In genomic region chrX:13599491-13599890, GRCh38 we compare ENCODE assay signal across 22 cellular contexts. TPM values are rescaled to one million over a fixed set of nuclear protein-coding genes. Genes with fewer than 3 reads are reported as not detected.
DNase-seq lines count a peak whose midpoint lies in the region; ATAC-seq, FAIRE-seq and TF ChIP-seq lines count a peak whose summit lies in the region.
"Had no signal": no experiment of that assay in that cellular context is flagged by ENCODE, and none has a peak within 500 bp of the region (broad histone marks: within the 10 kb centered on the region; RNA-seq: fewer than 3 reads in every experiment).

No MANE protein-coding gene starts in this region.

- DNase-seq in right cardiac atrium: no peak
- DNase-seq in Right ventricle myocardium inferior (ENCODE audit: missing footprints): no peak
- peak; percentile 14 for DNase-seq in choroid plexus epithelial cell (ENCODE audit: low read depth)
- no peak for DNase-seq in kidney
- no peak for DNase-seq in smooth muscle cell (lab: John Stamatoyannopoulos, UW; ENCODE audit: unreplicated experiment)
- DNase-seq in SKM-1 treated with dmso at 0.1 percent for 144 hours (lab: John Stamatoyannopoulos, UW; ENCODE audit: unreplicated experiment): no peak
- no peak for DNase-seq in AG08396 (ENCODE audit: low spot score)
- DNase-seq: DMS79; H7; NCI-H1105; NCI-H1694; NCI-H2081 treated with DMSO at 0.1 percent for 48 hours; NCI-H446 treated with DMSO at 0.1 percent for 48 hours; NCI-H748 treated with DMSO at 0.1 percent for 48 hours; NK-92 treated with Interleukin-12 subunit alpha and Interleukin-12 subunit beta, amount 100 ng/mL, for 24 hours; SIG-M5 had no signal

- ATAC-seq in right cardiac atrium: no peak
- no peak for ATAC-seq in Right ventricle myocardium inferior
- no peak for ATAC-seq in HG03460 (IDR thresholded peaks at IDR 0.05; ENCODE audit: unreplicated experiment)

- no peak overlapping the region for H2AFZ ChIP-seq in smooth muscle cell (ENCODE audit: low read depth)

- H3K4me1 ChIP-seq in right cardiac atrium (ENCODE audit: control insufficient read depth, insufficient read depth, low read length) (no peaks in the 10 kb centered on the region), kidney (ENCODE audit: control insufficient read depth in 1 of 2, insufficient read depth in 1 of 2, low read depth in 1 of 2, low read length in 2 of 2) (no peaks in the 10 kb centered on the region), smooth muscle cell (ENCODE audit: low read depth) (no peaks in the 10 kb centered on the region)

- TF ChIP-seq CTCF in choroid plexus epithelial cell (conservative IDR thresholded peaks at IDR 0.05; ENCODE audit: low read depth, low read length) (no peak), kidney (IDR thresholded peaks at IDR 0.05; ENCODE audit: borderline replicate concordance, extremely low read depth, insufficient read depth) (no peak), smooth muscle cell (IDR thresholded peaks at IDR 0.05; ENCODE audit: borderline replicate concordance, insufficient read depth, poor library complexity, severe bottlenecking) (no peak)

- FAIRE-seq in kidney (lab: Jason Lieb, UNC): peak; percentile 11
- FAIRE-seq: D721Med, K562 had no signal

- H3F3A ChIP-seq in smooth muscle cell (ENCODE audit: low read depth): no peaks in the 10 kb centered on the region

- H3K27me3 ChIP-seq in right cardiac atrium (ENCODE audit: control insufficient read depth, insufficient read depth) (no peaks in the 10 kb centered on the region), smooth muscle cell (ENCODE audit: low read depth) (no peaks in the 10 kb centered on the region)

- H3K27ac ChIP-seq in right cardiac atrium (ENCODE audit: low read length) (peak overlapping the region; percentile 37), kidney (ENCODE audit: low read depth in 2 of 2, low read length in 2 of 2) (no peak overlapping the region), smooth muscle cell (ENCODE audit: low read depth) (peak overlapping the region; percentile 16)
- H3K27ac ChIP-seq: C4-2B had no signal

- H3K9ac ChIP-seq in kidney (ENCODE audit: low read length in 2 of 2) (no peak overlapping the region), smooth muscle cell (ENCODE audit: low read depth) (no peak overlapping the region)

- intact Hi-C loops in right cardiac atrium (cut with DNase I) (no loop called here), Right ventricle myocardium inferior (cut with DNase I) (no loop called here), kidney (cut with DNase I) (no loop called here)

- no peak overlapping the region for H3K4me2 ChIP-seq in smooth muscle cell

- H4K20me1 ChIP-seq in smooth muscle cell (ENCODE audit: low read depth): no peaks in the 10 kb centered on the region

- peaks cover 0 to 3% of the 10 kb centered on the region in 2 donors for H3K36me3 ChIP-seq in kidney (ENCODE audit: control insufficient read depth in 1 of 2, insufficient read depth in 2 of 2, low read length in 2 of 2)
- H3K36me3 ChIP-seq in smooth muscle cell (ENCODE audit: low read depth): no peaks in the 10 kb centered on the region

- WGBS in right cardiac atrium: 86% methylated on average over 1 of the region's 1 CpG
- 87% methylated on average over 1 of the region's 1 CpG for WGBS in smooth muscle cell (ENCODE audit: low lambda C conversion rate)

- no peaks in the 10 kb centered on the region for H3K9me3 ChIP-seq in right cardiac atrium (ENCODE audit: control insufficient read depth, low read length)
- no peaks in the 10 kb centered on the region for H3K9me3 ChIP-seq in kidney (ENCODE audit: control insufficient read depth in 1 of 2, low read length in 2 of 2)
- H3K9me3 ChIP-seq in smooth muscle cell (replicated peaks; ENCODE audit: low read depth): no peaks in the 10 kb centered on the region

- H3K79me2 ChIP-seq in smooth muscle cell (ENCODE audit: low read depth): no peaks in the 10 kb centered on the region

- H3K4me3 ChIP-seq in right cardiac atrium (ENCODE audit: low read length) (no peak overlapping the region), choroid plexus epithelial cell (ENCODE audit: low read depth, low read length) (no peak overlapping the region), kidney (ENCODE audit: low read length in 2 of 2) (no peak overlapping the region), smooth muscle cell (no peak overlapping the region)
- H3K4me3 ChIP-seq: K562 had no signal

RNA-seq across cellular contexts. Expression of gene EGFL6, which starts 30.1 kb away (rescaled TPM):
- total RNA-seq in right cardiac atrium (not detected), Right ventricle myocardium inferior (not detected), kidney (not detected), smooth muscle cell (213 and 365 TPM in 2 replicates)
- polyA plus RNA-seq in right cardiac atrium (not detected), kidney (ENCODE audit: insufficient read depth, low read depth, low replicate concordance) (0.43 TPM), smooth muscle cell (194 and 350 TPM in 2 replicates)
- total RNA-seq: A673, K562, OCI-LY7 had no signal

RNA-seq across cellular contexts. Expression of gene TCEANC, which starts 53.5 kb away (rescaled TPM):
- total RNA-seq in right cardiac atrium (1 to 10 TPM; 4.0 to 6.7 (median 4.5) TPM), Right ventricle myocardium inferior (6.4 TPM), kidney (5.3 TPM), smooth muscle cell (2.5 and 2.6 TPM in 2 replicates)
- polyA plus RNA-seq in right cardiac atrium (1.5 TPM), kidney (ENCODE audit: insufficient read depth, low read depth, low replicate concordance) (2.6 TPM), smooth muscle cell (1.2 and 1.9 TPM in 2 replicates)

Comparison
In these comparisons a context has a peak if more than half of its experiments do, and no peak if none do; other contexts are left out.
1. H3K27ac ChIP-seq: peak in right cardiac atrium (single experiment) and smooth muscle cell (single experiment); none in kidney (0 of 2).
2. RNA of gene EGFL6, which starts 30.1 kb away (total RNA-seq): 213 to 365 TPM in smooth muscle cell; not detected in right cardiac atrium, not detected in Right ventricle myocardium inferior (single experiment) and not detected in kidney (single experiment); every median in the first group is over 100 times any median in the second.